Comparison of ENCODE assay signal across 9 cellular contexts in genomic region chr2:216142540-216142939, GRCh38. TPM values are rescaled to one million over a fixed set of nuclear protein-coding genes. Genes with fewer than 3 reads are reported as not detected.
DNase-seq lines count a peak whose midpoint lies in the region; ATAC-seq and TF ChIP-seq lines count a peak whose summit lies in the region.
"Had no signal": no experiment of that assay in that cellular context is flagged by ENCODE, and none has a peak within 500 bp of the region (broad histone marks: within the 10 kb centered on the region; RNA-seq: fewer than 3 reads in every experiment).

No MANE protein-coding gene starts in this region.

- CTCF ChIA-PET in T-cell (lab: Charles Lee) = interaction anchor here in 1 of 2 donors (0.7 to 1.4 kb wide), 2 partner anchors 105 to 110 kb away, joined by 3 to 5 read pairs; no protein-coding TSS in a partner anchor

- no peak overlapping the region for H3K4me2 ChIP-seq in trophoblast cell (ENCODE audit: low read length)

- H2BK120ac ChIP-seq in trophoblast cell (ENCODE audit: insufficient read depth, low read length, poor library complexity) = no peak overlapping the region

- no peak for TF ChIP-seq CTCF in spleen (IDR thresholded peaks at IDR 0.05 in 8 of 11, conservative IDR thresholded peaks at IDR 0.05 in 3 of 11)

- no peak overlapping the region for H3K4me3 Mint-ChIP-seq in activated T-cell treated with anti-CD3 and anti-CD28 coated beads, Interleukin-2, amount 50 U/mL, for 4 hours
- H3K4me3 Mint-ChIP-seq in T-cell = no peak overlapping the region
- no peak overlapping the region for H3K4me3 Mint-ChIP-seq in stimulated activated naive B cell treated with anti-CD40 and anti-IgM and Interleukin-4, amounts not matched to agents 10 μg/mL and 1 μg/mL and 100 μg/mL, for 72 hours

- no peak overlapping the region for H4K91ac ChIP-seq in trophoblast cell (ENCODE audit: low read depth, low read length)

- peak overlapping the region; percentile 11 to 46 for H3K27ac Mint-ChIP-seq in T-cell
- H3K27ac Mint-ChIP-seq in stimulated activated naive B cell treated with anti-CD40 and anti-IgM and Interleukin-4, amounts not matched to agents 10 μg/mL and 1 μg/mL and 100 μg/mL, for 72 hours = peak overlapping the region; percentile 56

- H4K8ac ChIP-seq in trophoblast cell (ENCODE audit: low read depth, low read length) = no peak overlapping the region

- POLR2A ChIA-PET in T-cell (lab: Charles Lee) = no interaction called here

- TF ChIP-seq POLR2A in spleen (IDR thresholded peaks at IDR 0.05) = no peak

- no peak overlapping the region for H3K4ac ChIP-seq in trophoblast cell (ENCODE audit: low read depth, low read length)

- H2BK12ac ChIP-seq in trophoblast cell (ENCODE audit: low read length) = no peak overlapping the region

- no peaks in the 10 kb centered on the region for H3K79me2 ChIP-seq in trophoblast cell (ENCODE audit: control insufficient read depth, insufficient read depth, low read length, poor library complexity)

- H3K4me3 ChIP-seq in trophoblast cell (ENCODE audit: low read depth, low read length) = no peak overlapping the region
- H3K4me3 ChIP-seq in spleen = no peak overlapping the region

- WGBS in trophoblast cell (ENCODE audit: extremely low coverage, insufficient coverage, insufficient read length) = no CpG with 5 or more reads among the region's 1 CpG
- 76 to 90% (median 81%) methylated on average over 1 of the region's 1 CpG for WGBS in spleen, 5 donors

- DNase-seq in activated T-cell treated with anti-CD3 and anti-CD28 coated beads, Interleukin-2, amount 50 U/mL, for 4 hours = peak; percentile 7
- no peak for DNase-seq in activated T-cell treated with anti-CD3 and anti-CD28 coated beads for 4 hours
- DNase-seq in T-cell = no peak
- no peak for DNase-seq in stimulated activated naive B cell treated with anti-CD40 and anti-IgM and Interleukin-4, amounts not matched to agents 10 μg/mL and 1 μg/mL and 100 μg/mL, for 72 hours
- DNase-seq in trophoblast cell = no peak
- DNase-seq in spleen = no peak
- no peak for DNase-seq in NCI-H1694 treated with DMSO at 0.1 percent for 48 hours (lab: John Stamatoyannopoulos, UW)

- H3K9me3 Mint-ChIP-seq in activated T-cell treated with anti-CD3 and anti-CD28 coated beads, Interleukin-2, amount 50 U/mL, for 4 hours = no peaks in the 10 kb centered on the region
- no peaks in the 10 kb centered on the region for H3K9me3 Mint-ChIP-seq in T-cell
- H3K9me3 Mint-ChIP-seq in stimulated activated naive B cell treated with anti-CD40 and anti-IgM and Interleukin-4, amounts not matched to agents 10 μg/mL and 1 μg/mL and 100 μg/mL, for 72 hours = no peaks in the 10 kb centered on the region

- no peaks in the 10 kb centered on the region for H3K27me3 Mint-ChIP-seq in activated T-cell treated with anti-CD3 and anti-CD28 coated beads, Interleukin-2, amount 50 U/mL, for 4 hours (ENCODE audit: low read depth)
- H3K27me3 Mint-ChIP-seq in T-cell = no peaks in the 10 kb centered on the region
- H3K27me3 Mint-ChIP-seq in stimulated activated naive B cell treated with anti-CD40 and anti-IgM and Interleukin-4, amounts not matched to agents 10 μg/mL and 1 μg/mL and 100 μg/mL, for 72 hours = no peaks in the 10 kb centered on the region

- peak; percentile 98 to 99 for ATAC-seq in activated T-cell treated with anti-CD3 and anti-CD28 coated beads, Interleukin-2, amount 50 U/mL, for 4 hours
- peak; percentile 99 for ATAC-seq in HG02678 (IDR thresholded peaks at IDR 0.05; ENCODE audit: unreplicated experiment)
- ATAC-seq in T-cell (replicated peaks in 1 of 4) = peak; percentile 67 to 94 (median 90)
- peak; percentile 81 to 85 for ATAC-seq in stimulated activated naive B cell treated with anti-CD40 and anti-IgM and Interleukin-4, amounts not matched to agents 10 μg/mL and 1 μg/mL and 100 μg/mL, for 72 hours (replicated peaks)

- no peak overlapping the region for H4K12ac ChIP-seq in trophoblast cell (ENCODE audit: low read depth, low read length)

- no peak overlapping the region for H3K9ac ChIP-seq in trophoblast cell (ENCODE audit: low read length)

- H3K4me1 Mint-ChIP-seq in activated T-cell treated with anti-CD3 and anti-CD28 coated beads, Interleukin-2, amount 50 U/mL, for 4 hours (ENCODE audit: low read depth) = peaks cover 21% of the 10 kb centered on the region
- H3K4me1 Mint-ChIP-seq in T-cell = peaks cover 19 to 32% (median 24%) of the 10 kb centered on the region in 3 donors
- H3K4me1 Mint-ChIP-seq in stimulated activated naive B cell treated with anti-CD40 and anti-IgM and Interleukin-4, amounts not matched to agents 10 μg/mL and 1 μg/mL and 100 μg/mL, for 72 hours = peaks cover 0 to 13% of the 10 kb centered on the region in 2 donors

- no peak overlapping the region for H2AK5ac ChIP-seq in trophoblast cell (ENCODE audit: low read length)

- no peak overlapping the region for H3K14ac ChIP-seq in trophoblast cell (ENCODE audit: low read length)

- no peak overlapping the region for H3K18ac ChIP-seq in trophoblast cell (ENCODE audit: low read length)

- intact Hi-C loops in spleen (cut with DNase I; ENCODE audit: low total_unique reads) = no loop called here

- no peak overlapping the region for H3K23ac ChIP-seq in trophoblast cell (ENCODE audit: low read length)

- H3K4me1 ChIP-seq in trophoblast cell (ENCODE audit: control insufficient read depth in 1 of 2, insufficient read depth in 2 of 2, low read length in 2 of 2) (no peaks in the 10 kb centered on the region), spleen (peaks cover 0 to 5% (median 0%) of the 10 kb centered on the region in 6 donors)

- no peak overlapping the region for H3K27ac ChIP-seq in trophoblast cell (ENCODE audit: low read depth, low read length)
- H3K27ac ChIP-seq in spleen = no peak overlapping the region
- H3K27ac ChIP-seq: C4-2B had no signal

- peaks cover 20 to 54% of the 10 kb centered on the region in 2 experiments for H3K36me3 ChIP-seq in trophoblast cell (ENCODE audit: control insufficient read depth in 1 of 2, insufficient read depth in 2 of 2, low read length in 2 of 2)
- peaks cover 0 to 100% (median 97%) of the 10 kb centered on the region in 6 donors for H3K36me3 ChIP-seq in spleen

- no peaks in the 10 kb centered on the region for H3K9me3 ChIP-seq in trophoblast cell (ENCODE audit: insufficient read depth, low read depth, low read length)
- no peaks in the 10 kb centered on the region for H3K9me3 ChIP-seq in spleen

- H3K27me3 ChIP-seq in trophoblast cell (ENCODE audit: insufficient read depth, low read length) (no peaks in the 10 kb centered on the region), spleen (replicated peaks in 1 of 7) (no peaks in the 10 kb centered on the region)

- H2AFZ ChIP-seq in trophoblast cell (ENCODE audit: insufficient read depth, low read length, poor library complexity) = no peak overlapping the region

- H3K36me3 Mint-ChIP-seq in activated T-cell treated with anti-CD3 and anti-CD28 coated beads, Interleukin-2, amount 50 U/mL, for 4 hours (ENCODE audit: insufficient read depth) = peaks cover 50% of the 10 kb centered on the region
- H3K36me3 Mint-ChIP-seq in T-cell = peaks cover 50% of the 10 kb centered on the region
- H3K36me3 Mint-ChIP-seq in stimulated activated naive B cell treated with anti-CD40 and anti-IgM and Interleukin-4, amounts not matched to agents 10 μg/mL and 1 μg/mL and 100 μg/mL, for 72 hours = peaks cover 35 to 50% of the 10 kb centered on the region in 2 donors

- H3K79me1 ChIP-seq in trophoblast cell (ENCODE audit: low read length) = no peaks in the 10 kb centered on the region

- no peak overlapping the region for H2BK5ac ChIP-seq in trophoblast cell (ENCODE audit: low read depth, low read length, poor library complexity)

RNA-seq across cellular contexts. Expression of gene XRCC5, which starts 33.4 kb away (rescaled TPM):
- 100 to 1,000 TPM; 460 to 524 (median 513) TPM for total RNA-seq in activated T-cell treated with anti-CD3 and anti-CD28 coated beads, Interleukin-2, amount 50 U/mL, for 4 hours
- total RNA-seq in T-cell = 100 to 1,000 TPM; 187 to 219 (median 202) TPM
- 193 and 196 TPM in 2 replicates for polyA plus RNA-seq in trophoblast cell (2013)
- 100 to 1,000 TPM; 146 to 252 (median 211) TPM for total RNA-seq in spleen
- 10 to 100 TPM; 63.5 to 81.8 (median 77.4) TPM for polyA plus RNA-seq in spleen
